In the genomic region with DNA sequence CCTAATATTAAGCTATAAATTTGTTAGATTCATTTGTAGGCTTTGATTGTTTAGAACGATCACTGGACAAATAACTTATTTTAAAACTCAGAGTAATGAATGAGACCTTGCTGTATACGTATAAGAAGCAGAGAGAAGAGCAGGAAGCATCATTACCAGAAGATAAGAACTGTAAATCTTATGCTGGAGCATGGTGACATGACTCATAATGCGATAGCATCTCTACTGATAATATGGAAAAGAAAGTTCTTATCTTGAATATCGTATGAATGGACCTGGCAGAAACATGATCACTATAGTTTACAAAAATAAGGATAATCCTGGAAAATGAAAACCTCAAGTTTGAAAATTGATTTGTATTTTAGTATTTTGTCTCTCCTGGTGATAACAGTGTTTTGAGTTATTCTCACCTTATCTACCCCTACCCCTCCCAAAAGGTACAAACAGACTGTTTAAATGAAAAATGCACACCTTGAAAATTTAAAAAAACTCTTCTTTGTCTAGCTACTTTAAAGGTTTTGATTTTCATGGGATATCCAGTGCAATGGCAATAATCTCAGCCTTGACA, we compare ENCODE assay signal across 1 cellular context.
TF ChIP-seq lines count a peak whose summit lies in the region.

No MANE protein-coding gene starts in this region.

TF ChIP-seq in K562, 482 proteins besides CTCF, POLR2A, EP300 and RAD21 (continued from another document and continues in another):
- TF ChIP-seq, protein P1, sequence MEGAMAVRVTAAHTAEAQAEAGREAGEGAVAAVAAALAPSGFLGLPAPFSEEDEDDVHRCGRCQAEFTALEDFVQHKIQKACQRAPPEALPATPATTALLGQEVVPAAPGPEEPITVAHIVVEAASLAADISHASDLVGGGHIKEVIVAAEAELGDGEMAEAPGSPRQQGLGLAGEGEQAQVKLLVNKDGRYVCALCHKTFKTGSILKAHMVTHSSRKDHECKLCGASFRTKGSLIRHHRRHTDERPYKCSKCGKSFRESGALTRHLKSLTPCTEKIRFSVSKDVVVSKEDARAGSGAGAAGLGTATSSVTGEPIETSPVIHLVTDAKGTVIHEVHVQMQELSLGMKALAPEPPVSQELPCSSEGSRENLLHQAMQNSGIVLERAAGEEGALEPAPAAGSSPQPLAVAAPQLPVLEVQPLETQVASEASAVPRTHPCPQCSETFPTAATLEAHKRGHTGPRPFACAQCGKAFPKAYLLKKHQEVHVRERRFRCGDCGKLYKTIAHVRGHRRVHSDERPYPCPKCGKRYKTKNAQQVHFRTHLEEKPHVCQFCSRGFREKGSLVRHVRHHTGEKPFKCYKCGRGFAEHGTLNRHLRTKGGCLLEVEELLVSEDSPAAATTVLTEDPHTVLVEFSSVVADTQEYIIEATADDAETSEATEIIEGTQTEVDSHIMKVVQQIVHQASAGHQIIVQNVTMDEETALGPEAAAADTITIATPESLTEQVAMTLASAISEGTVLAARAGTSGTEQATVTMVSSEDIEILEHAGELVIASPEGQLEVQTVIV (CRISPR knock-in tag; IDR thresholded peaks at IDR 0.05; ENCODE audit: borderline replicate concordance) = no peak
- TF ChIP-seq NR1H2 (CRISPR knock-in tag; IDR thresholded peaks at IDR 0.05) (no peak), ARID2 (IDR thresholded peaks at IDR 0.05) (no peak), SMARCA4 (IDR thresholded peaks at IDR 0.05) (peak; percentile 95), KDM1A (IDR thresholded peaks at IDR 0.05) (peak in 1 of 2 experiments; percentile 48; a peak in 3 of 4 replicates), TBL1XR1 (IDR thresholded peaks at IDR 0.05; ENCODE audit: low read length in 2 of 2) (no peak), SMARCC2 (IDR thresholded peaks at IDR 0.05; ENCODE audit: low read depth) (peak; percentile 85), DLX4 (CRISPR knock-in tag; IDR thresholded peaks at IDR 0.05) (no peak), MECOM (CRISPR knock-in tag; IDR thresholded peaks at IDR 0.05) (peak; percentile 93), FOXK2 (conservative IDR thresholded peaks at IDR 0.05 in 1 of 2, IDR thresholded peaks at IDR 0.05 in 1 of 2; ENCODE audit: low read depth in 2 of 2) (no peak), JUND (IDR thresholded peaks at IDR 0.05; ENCODE audit: borderline replicate concordance, low read depth, low read length) (peak; percentile 96), JUND (tag; IDR thresholded peaks at IDR 0.05; ENCODE audit: borderline replicate concordance, low read depth, low read length) (peak; percentile 95; the same call in 2 of the 3 replicates), JUN (IDR thresholded peaks at IDR 0.05; ENCODE audit: borderline replicate concordance, low read depth, low read length) (peak; percentile 86), JUN (CRISPR knock-in tag; IDR thresholded peaks at IDR 0.05; ENCODE audit: borderline replicate concordance) (no peak), ZC3H8 (IDR thresholded peaks at IDR 0.05) (no peak), MBD2 (IDR thresholded peaks at IDR 0.05; ENCODE audit: borderline replicate concordance, low read depth) (no peak), ZNF57 (CRISPR knock-in tag; IDR thresholded peaks at IDR 0.05) (no peak), NFE2 (IDR thresholded peaks at IDR 0.05; ENCODE audit: low read depth) (no peak), ASH1L (IDR thresholded peaks at IDR 0.05; ENCODE audit: borderline replicate concordance, low read depth, partially characterized antibody) (no peak), SPI1 (IDR thresholded peaks at IDR 0.05; ENCODE audit: borderline replicate concordance, low read depth, low read length) (no peak), CTBP1 (IDR thresholded peaks at IDR 0.05; ENCODE audit: borderline replicate concordance) (peak; percentile 74; the same call in 1 of the 2 replicates), ARID1B (IDR thresholded peaks at IDR 0.05) (peak; percentile 88), GATAD2B (IDR thresholded peaks at IDR 0.05; ENCODE audit: borderline replicate concordance) (peak; percentile 76), PHB2 (IDR thresholded peaks at IDR 0.05; ENCODE audit: low read depth) (no peak), ZFPM2 (CRISPR knock-in tag; IDR thresholded peaks at IDR 0.05) (0 out of 2 replicates have a peak, but pooled peaks have one; percentile 34), CREM (IDR thresholded peaks at IDR 0.05; ENCODE audit: low read depth) (peak; percentile 20; the same call in 1 of the 2 replicates), CBFA2T3 (IDR thresholded peaks at IDR 0.05) (peak; percentile 44), PHB (CRISPR knock-in tag; IDR thresholded peaks at IDR 0.05) (no peak), GATAD2A (IDR thresholded peaks at IDR 0.05) (0 out of 2 replicates have a peak, but pooled peaks have one; percentile 39), HDAC1 (IDR thresholded peaks at IDR 0.05) (peak in 1 of 2 experiments; percentile 45; a peak in 1 of 4 replicates), KDM4B (IDR thresholded peaks at IDR 0.05; ENCODE audit: borderline replicate concordance in 2 of 2, low read depth in 1 of 2) (no peak), ARID3A (IDR thresholded peaks at IDR 0.05; ENCODE audit: borderline replicate concordance, low read depth, low read length) (0 out of 2 replicates have a peak, but pooled peaks have one; percentile 26), DACH1 (IDR thresholded peaks at IDR 0.05; ENCODE audit: partially characterized antibody) (peak; percentile 76), MTF1 (CRISPR knock-in tag; IDR thresholded peaks at IDR 0.05; ENCODE audit: borderline replicate concordance) (no peak), ZNF175 (CRISPR knock-in tag; IDR thresholded peaks at IDR 0.05; ENCODE audit: low read depth) (no peak), TFE3 (CRISPR knock-in tag; IDR thresholded peaks at IDR 0.05) (no peak)
- TF ChIP-seq, protein P2, sequence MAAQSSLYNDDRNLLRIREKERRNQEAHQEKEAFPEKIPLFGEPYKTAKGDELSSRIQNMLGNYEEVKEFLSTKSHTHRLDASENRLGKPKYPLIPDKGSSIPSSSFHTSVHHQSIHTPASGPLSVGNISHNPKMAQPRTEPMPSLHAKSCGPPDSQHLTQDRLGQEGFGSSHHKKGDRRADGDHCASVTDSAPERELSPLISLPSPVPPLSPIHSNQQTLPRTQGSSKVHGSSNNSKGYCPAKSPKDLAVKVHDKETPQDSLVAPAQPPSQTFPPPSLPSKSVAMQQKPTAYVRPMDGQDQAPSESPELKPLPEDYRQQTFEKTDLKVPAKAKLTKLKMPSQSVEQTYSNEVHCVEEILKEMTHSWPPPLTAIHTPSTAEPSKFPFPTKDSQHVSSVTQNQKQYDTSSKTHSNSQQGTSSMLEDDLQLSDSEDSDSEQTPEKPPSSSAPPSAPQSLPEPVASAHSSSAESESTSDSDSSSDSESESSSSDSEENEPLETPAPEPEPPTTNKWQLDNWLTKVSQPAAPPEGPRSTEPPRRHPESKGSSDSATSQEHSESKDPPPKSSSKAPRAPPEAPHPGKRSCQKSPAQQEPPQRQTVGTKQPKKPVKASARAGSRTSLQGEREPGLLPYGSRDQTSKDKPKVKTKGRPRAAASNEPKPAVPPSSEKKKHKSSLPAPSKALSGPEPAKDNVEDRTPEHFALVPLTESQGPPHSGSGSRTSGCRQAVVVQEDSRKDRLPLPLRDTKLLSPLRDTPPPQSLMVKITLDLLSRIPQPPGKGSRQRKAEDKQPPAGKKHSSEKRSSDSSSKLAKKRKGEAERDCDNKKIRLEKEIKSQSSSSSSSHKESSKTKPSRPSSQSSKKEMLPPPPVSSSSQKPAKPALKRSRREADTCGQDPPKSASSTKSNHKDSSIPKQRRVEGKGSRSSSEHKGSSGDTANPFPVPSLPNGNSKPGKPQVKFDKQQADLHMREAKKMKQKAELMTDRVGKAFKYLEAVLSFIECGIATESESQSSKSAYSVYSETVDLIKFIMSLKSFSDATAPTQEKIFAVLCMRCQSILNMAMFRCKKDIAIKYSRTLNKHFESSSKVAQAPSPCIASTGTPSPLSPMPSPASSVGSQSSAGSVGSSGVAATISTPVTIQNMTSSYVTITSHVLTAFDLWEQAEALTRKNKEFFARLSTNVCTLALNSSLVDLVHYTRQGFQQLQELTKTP (IDR thresholded peaks at IDR 0.05; ENCODE audit: low read depth in 1 of 2, partially characterized antibody in 2 of 2) = peak in 1 of 2 experiments; percentile 44
- TF ChIP-seq, protein P3, sequence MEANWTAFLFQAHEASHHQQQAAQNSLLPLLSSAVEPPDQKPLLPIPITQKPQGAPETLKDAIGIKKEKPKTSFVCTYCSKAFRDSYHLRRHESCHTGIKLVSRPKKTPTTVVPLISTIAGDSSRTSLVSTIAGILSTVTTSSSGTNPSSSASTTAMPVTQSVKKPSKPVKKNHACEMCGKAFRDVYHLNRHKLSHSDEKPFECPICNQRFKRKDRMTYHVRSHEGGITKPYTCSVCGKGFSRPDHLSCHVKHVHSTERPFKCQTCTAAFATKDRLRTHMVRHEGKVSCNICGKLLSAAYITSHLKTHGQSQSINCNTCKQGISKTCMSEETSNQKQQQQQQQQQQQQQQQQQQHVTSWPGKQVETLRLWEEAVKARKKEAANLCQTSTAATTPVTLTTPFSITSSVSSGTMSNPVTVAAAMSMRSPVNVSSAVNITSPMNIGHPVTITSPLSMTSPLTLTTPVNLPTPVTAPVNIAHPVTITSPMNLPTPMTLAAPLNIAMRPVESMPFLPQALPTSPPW (CRISPR knock-in tag; IDR thresholded peaks at IDR 0.05) = peak; percentile 25; the same call in 1 of the 2 replicates
- TF ChIP-seq, protein P4, sequence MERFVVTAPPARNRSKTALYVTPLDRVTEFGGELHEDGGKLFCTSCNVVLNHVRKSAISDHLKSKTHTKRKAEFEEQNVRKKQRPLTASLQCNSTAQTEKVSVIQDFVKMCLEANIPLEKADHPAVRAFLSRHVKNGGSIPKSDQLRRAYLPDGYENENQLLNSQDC (CRISPR knock-in tag; IDR thresholded peaks at IDR 0.05) = no peak
- TF ChIP-seq, protein P5, sequence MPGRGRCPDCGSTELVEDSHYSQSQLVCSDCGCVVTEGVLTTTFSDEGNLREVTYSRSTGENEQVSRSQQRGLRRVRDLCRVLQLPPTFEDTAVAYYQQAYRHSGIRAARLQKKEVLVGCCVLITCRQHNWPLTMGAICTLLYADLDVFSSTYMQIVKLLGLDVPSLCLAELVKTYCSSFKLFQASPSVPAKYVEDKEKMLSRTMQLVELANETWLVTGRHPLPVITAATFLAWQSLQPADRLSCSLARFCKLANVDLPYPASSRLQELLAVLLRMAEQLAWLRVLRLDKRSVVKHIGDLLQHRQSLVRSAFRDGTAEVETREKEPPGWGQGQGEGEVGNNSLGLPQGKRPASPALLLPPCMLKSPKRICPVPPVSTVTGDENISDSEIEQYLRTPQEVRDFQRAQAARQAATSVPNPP (IDR thresholded peaks at IDR 0.05; ENCODE audit: borderline replicate concordance, insufficient read depth, insufficient read length) = no peak
- TF ChIP-seq, protein P6, sequence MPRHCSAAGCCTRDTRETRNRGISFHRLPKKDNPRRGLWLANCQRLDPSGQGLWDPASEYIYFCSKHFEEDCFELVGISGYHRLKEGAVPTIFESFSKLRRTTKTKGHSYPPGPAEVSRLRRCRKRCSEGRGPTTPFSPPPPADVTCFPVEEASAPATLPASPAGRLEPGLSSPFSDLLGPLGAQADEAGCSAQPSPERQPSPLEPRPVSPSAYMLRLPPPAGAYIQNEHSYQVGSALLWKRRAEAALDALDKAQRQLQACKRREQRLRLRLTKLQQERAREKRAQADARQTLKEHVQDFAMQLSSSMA (CRISPR knock-in tag; IDR thresholded peaks at IDR 0.05) = no peak
- TF ChIP-seq, protein P7, sequence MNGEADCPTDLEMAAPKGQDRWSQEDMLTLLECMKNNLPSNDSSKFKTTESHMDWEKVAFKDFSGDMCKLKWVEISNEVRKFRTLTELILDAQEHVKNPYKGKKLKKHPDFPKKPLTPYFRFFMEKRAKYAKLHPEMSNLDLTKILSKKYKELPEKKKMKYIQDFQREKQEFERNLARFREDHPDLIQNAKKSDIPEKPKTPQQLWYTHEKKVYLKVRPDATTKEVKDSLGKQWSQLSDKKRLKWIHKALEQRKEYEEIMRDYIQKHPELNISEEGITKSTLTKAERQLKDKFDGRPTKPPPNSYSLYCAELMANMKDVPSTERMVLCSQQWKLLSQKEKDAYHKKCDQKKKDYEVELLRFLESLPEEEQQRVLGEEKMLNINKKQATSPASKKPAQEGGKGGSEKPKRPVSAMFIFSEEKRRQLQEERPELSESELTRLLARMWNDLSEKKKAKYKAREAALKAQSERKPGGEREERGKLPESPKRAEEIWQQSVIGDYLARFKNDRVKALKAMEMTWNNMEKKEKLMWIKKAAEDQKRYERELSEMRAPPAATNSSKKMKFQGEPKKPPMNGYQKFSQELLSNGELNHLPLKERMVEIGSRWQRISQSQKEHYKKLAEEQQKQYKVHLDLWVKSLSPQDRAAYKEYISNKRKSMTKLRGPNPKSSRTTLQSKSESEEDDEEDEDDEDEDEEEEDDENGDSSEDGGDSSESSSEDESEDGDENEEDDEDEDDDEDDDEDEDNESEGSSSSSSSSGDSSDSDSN (IDR thresholded peaks at IDR 0.05; ENCODE audit: borderline replicate concordance in 1 of 2, low read depth in 2 of 2, low read length in 2 of 2) = no peak
- TF ChIP-seq, protein P8, sequence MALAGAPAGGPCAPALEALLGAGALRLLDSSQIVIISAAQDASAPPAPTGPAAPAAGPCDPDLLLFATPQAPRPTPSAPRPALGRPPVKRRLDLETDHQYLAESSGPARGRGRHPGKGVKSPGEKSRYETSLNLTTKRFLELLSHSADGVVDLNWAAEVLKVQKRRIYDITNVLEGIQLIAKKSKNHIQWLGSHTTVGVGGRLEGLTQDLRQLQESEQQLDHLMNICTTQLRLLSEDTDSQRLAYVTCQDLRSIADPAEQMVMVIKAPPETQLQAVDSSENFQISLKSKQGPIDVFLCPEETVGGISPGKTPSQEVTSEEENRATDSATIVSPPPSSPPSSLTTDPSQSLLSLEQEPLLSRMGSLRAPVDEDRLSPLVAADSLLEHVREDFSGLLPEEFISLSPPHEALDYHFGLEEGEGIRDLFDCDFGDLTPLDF (CRISPR knock-in tag; IDR thresholded peaks at IDR 0.05) = no peak
